9 cellular contexts compared by ENCODE assay signal in the genomic region with DNA sequence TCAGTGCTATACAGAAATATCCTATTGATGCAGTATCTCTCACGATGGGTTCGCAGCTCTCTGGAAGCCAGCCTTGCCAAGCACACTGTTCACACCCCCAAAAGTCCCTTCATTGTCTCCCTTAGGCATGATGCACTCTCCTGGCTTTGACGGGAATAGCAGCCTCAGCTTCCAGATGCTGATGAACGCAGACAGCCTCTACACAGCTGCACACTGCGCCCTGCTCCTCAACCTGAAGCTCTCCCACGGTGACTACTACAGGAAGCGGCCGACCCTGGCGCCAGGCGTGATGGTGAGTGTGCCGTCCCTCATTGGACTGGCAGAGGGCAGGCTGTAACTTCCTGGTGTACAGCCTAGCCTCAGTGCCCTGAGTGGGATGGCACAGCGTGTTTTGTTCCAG.
DNase-seq lines count a peak whose midpoint lies in the region; ATAC-seq and TF ChIP-seq lines count a peak whose summit lies in the region.
"Had no signal": no experiment of that assay in that cellular context is flagged by ENCODE, and none has a peak within 500 bp of the region (broad histone marks: within the 10 kb centered on the region; RNA-seq: fewer than 3 reads in every experiment).

No MANE protein-coding gene starts in this region.

- no peak for ATAC-seq in GM21447 (IDR thresholded peaks at IDR 0.05; ENCODE audit: unreplicated experiment)

- no peaks in the 10 kb centered on the region for H3K36me3 Mint-ChIP-seq in neural progenitor cell

- H3K4me3 Mint-ChIP-seq in neural progenitor cell, result no peak overlapping the region
- H3K4me3 Mint-ChIP-seq: activated B cell treated with CpG ODN at 0.5 μM for 24 hours had no signal

- H3K27ac ChIP-seq in neural progenitor cell, result no peak overlapping the region

- H3F3A ChIP-seq in neural progenitor cell (ENCODE audit: low read depth), result no peaks in the 10 kb centered on the region

- H3K27ac Mint-ChIP-seq in neural progenitor cell, result no peak overlapping the region
- H3K27ac Mint-ChIP-seq: activated B cell treated with CpG ODN at 0.5 μM for 24 hours had no signal

- no peaks in the 10 kb centered on the region for H3K4me1 ChIP-seq in neural progenitor cell

- no peak overlapping the region for H3K4me3 ChIP-seq in fibroblast of mammary gland (ENCODE audit: control insufficient read depth, low read depth, low read length)
- no peak overlapping the region for H3K4me3 ChIP-seq in neural progenitor cell

- H3K27me3 ChIP-seq in neural progenitor cell, result no peaks in the 10 kb centered on the region

- H2AFZ ChIP-seq in neural progenitor cell (replicated peaks), result no peak overlapping the region

- DNase-seq in GM03348 (ENCODE audit: low spot score), result peak; percentile 60
- peak; percentile 4 for DNase-seq in NCI-H748 treated with DMSO at 0.1 percent for 48 hours (lab: John Stamatoyannopoulos, UW)
- peak; percentile 48 for DNase-seq in fibroblast of mammary gland (ENCODE audit: low read depth)
- peak; percentile 68 for DNase-seq in neural progenitor cell (ENCODE audit: low spot score)
- DNase-seq in NCI-H1694 (lab: John Stamatoyannopoulos, UW), result no peak
- no peak for DNase-seq in OCI-M2 (lab: John Stamatoyannopoulos, UW; ENCODE audit: unreplicated experiment)
- DNase-seq in effector CD4-positive, alpha-beta T cell, result no peak
- DNase-seq: activated B cell treated with CpG ODN at 0.5 μM for 24 hours had no signal

- no peaks in the 10 kb centered on the region for H3K9me3 ChIP-seq in neural progenitor cell (ENCODE audit: low read depth)

- no peaks in the 10 kb centered on the region for H4K20me1 ChIP-seq in neural progenitor cell (ENCODE audit: low read depth)

- no peaks in the 10 kb centered on the region for H3K36me3 ChIP-seq in neural progenitor cell

- H3K4me1 Mint-ChIP-seq in neural progenitor cell, result no peaks in the 10 kb centered on the region
- H3K4me1 Mint-ChIP-seq: activated B cell treated with CpG ODN at 0.5 μM for 24 hours had no signal

- H3K79me2 ChIP-seq in neural progenitor cell (ENCODE audit: low read depth), result no peaks in the 10 kb centered on the region

- no peak overlapping the region for H3K4me2 ChIP-seq in neural progenitor cell

- H3K9ac ChIP-seq in neural progenitor cell, result no peak overlapping the region

- no peaks in the 10 kb centered on the region for H3K9me3 Mint-ChIP-seq in neural progenitor cell
- H3K9me3 Mint-ChIP-seq: activated B cell treated with CpG ODN at 0.5 μM for 24 hours had no signal

- TF ChIP-seq CTCF in fibroblast of mammary gland (conservative IDR thresholded peaks at IDR 0.05; ENCODE audit: control insufficient read depth, insufficient read depth, low read depth, low read length) (peak; percentile 48), neural progenitor cell (IDR thresholded peaks at IDR 0.05) (peak; percentile 49)

- no peaks in the 10 kb centered on the region for H3K27me3 Mint-ChIP-seq in neural progenitor cell (ENCODE audit: insufficient read depth, low read depth)
- H3K27me3 Mint-ChIP-seq: activated B cell treated with CpG ODN at 0.5 μM for 24 hours had no signal

Comparison
In these comparisons a context has a peak if more than half of its experiments do, and no peak if none do; other contexts are left out.
1. DNase-seq: peak in GM03348 (single experiment), NCI-H748 treated with DMSO at 0.1 percent for 48 hours (single experiment), fibroblast of mammary gland (single experiment) and neural progenitor cell (single experiment); none in NCI-H1694 (single experiment), OCI-M2 (single experiment) and effector CD4-positive, alpha-beta T cell (single experiment).